Comparison of ENCODE assay signal across 17 cellular contexts in the genomic region with DNA sequence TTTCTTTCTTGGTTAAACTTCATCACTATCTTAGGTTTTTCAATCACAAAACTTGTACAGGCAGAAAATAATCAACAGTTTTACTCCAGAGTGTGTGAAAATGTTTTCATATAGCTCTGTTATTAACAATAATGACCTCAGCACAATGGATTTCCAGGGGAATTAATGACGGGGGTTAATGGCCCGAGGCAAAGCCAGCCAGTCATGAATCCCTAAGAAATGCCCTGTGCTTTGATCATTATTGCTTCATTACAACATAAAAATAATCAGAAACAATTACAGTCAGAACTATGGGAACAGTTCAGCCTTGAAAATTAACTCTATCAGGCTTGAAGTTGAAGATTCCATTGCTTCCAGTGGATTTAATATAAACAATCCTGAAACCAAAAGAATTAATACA.
DNase-seq lines count a peak whose midpoint lies in the region; ATAC-seq, FAIRE-seq and TF ChIP-seq lines count a peak whose summit lies in the region.
"Had no signal": no experiment of that assay in that cellular context is flagged by ENCODE, and none has a peak within 500 bp of the region (broad histone marks: within the 10 kb centered on the region; RNA-seq: fewer than 3 reads in every experiment).

No MANE protein-coding gene starts in this region.

- H3K14ac ChIP-seq in H1 (ENCODE audit: insufficient read length) = no peak overlapping the region

- H2BK5ac ChIP-seq in H1 (ENCODE audit: low read depth, low read length) = no peak overlapping the region

- no peak overlapping the region for H2BK120ac ChIP-seq in H1 (replicated peaks; ENCODE audit: low read depth, low read length)

- H2BK15ac ChIP-seq in H1 (ENCODE audit: low read length) = no peak overlapping the region

- FAIRE-seq in H1 (lab: Jason Lieb, UNC) = no peak
- FAIRE-seq: H54, HepG2, HTR-8/SVneo had no signal

- no peak overlapping the region for H3K56ac ChIP-seq in H1 (replicated peaks; ENCODE audit: insufficient read length, low read depth, low read length)

- H3K23ac ChIP-seq in H1 (ENCODE audit: insufficient read length) = no peak overlapping the region

- no peak for TF ChIP-seq POLR2A in H1 (IDR thresholded peaks at IDR 0.05; ENCODE audit: control extremely low read depth in 1 of 2, low read depth in 2 of 2, low read length in 2 of 2)

- no peaks in the 10 kb centered on the region for H3K9me3 ChIP-seq in H1 (ENCODE audit: insufficient read depth in 2 of 2, low read depth in 1 of 2, low read length in 1 of 2)

- H3K36me3 Mint-ChIP-seq in stimulated activated memory B cell treated with anti-CD40 and anti-IgM and Interleukin-4, amounts not matched to agents 10 μg/mL and 1 μg/mL and 100 μg/mL, for 72 hours = no peaks in the 10 kb centered on the region
- H3K36me3 Mint-ChIP-seq: CD4-positive, CD25-positive, alpha-beta regulatory T cell had no signal

- H4K20me1 ChIP-seq in H1 (replicated peaks in 1 of 2; ENCODE audit: control insufficient read depth in 1 of 2, insufficient read depth in 2 of 2, low read length in 2 of 2) = no peaks in the 10 kb centered on the region
- H4K20me1 ChIP-seq: BLaER1 treated with 17β-estradiol and CSF1 and Interleukin-3, amounts not matched to agents 10 nM and 100 nM had no signal

- H3K4me1 ChIP-seq in H1 (replicated peaks in 1 of 4; ENCODE audit: control insufficient read depth in 3 of 4, insufficient read depth in 4 of 4, low read length in 3 of 4) = no peaks in the 10 kb centered on the region; a peak in 2 of 7 replicates
- H3K4me1 ChIP-seq: BLaER1 treated with 17β-estradiol and CSF1 and Interleukin-3, amounts not matched to agents 10 nM and 100 nM had no signal

- no peaks in the 10 kb centered on the region; a peak in 2 of 8 replicates for H3K36me3 ChIP-seq in H1 (ENCODE audit: control insufficient read depth in 2 of 4, insufficient read depth in 4 of 4, low read length in 3 of 4)
- H3K36me3 ChIP-seq: BLaER1 treated with 17β-estradiol and CSF1 and Interleukin-3, amounts not matched to agents 10 nM and 100 nM had no signal

- no peaks in the 10 kb centered on the region for H3K4me1 Mint-ChIP-seq in stimulated activated memory B cell treated with anti-CD40 and anti-IgM and Interleukin-4, amounts not matched to agents 10 μg/mL and 1 μg/mL and 100 μg/mL, for 72 hours
- H3K4me1 Mint-ChIP-seq: CD4-positive, CD25-positive, alpha-beta regulatory T cell had no signal

- peaks cover 5% of the 10 kb centered on the region for H3K9me3 Mint-ChIP-seq in stimulated activated memory B cell treated with anti-CD40 and anti-IgM and Interleukin-4, amounts not matched to agents 10 μg/mL and 1 μg/mL and 100 μg/mL, for 72 hours

- H4K5ac ChIP-seq in H1 (ENCODE audit: insufficient read length, low read depth, low read length) = no peak overlapping the region

- POLR2A ChIA-PET in H1 (lab: Charles Lee; ENCODE audit: partially characterized antibody) = no interaction called here

- H3K27ac Mint-ChIP-seq in stimulated activated memory B cell treated with anti-CD40 and anti-IgM and Interleukin-4, amounts not matched to agents 10 μg/mL and 1 μg/mL and 100 μg/mL, for 72 hours = no peak overlapping the region
- H3K27ac Mint-ChIP-seq: CD4-positive, CD25-positive, alpha-beta regulatory T cell had no signal

- ATAC-seq in stimulated activated memory B cell treated with anti-CD40 and anti-IgM and Interleukin-4, amounts not matched to agents 10 μg/mL and 1 μg/mL and 100 μg/mL, for 72 hours = no peak
- ATAC-seq: HCT116, HepG2 had no signal

- H3K27me3 ChIP-seq in H1 (replicated peaks in 1 of 4; ENCODE audit: control insufficient read depth in 3 of 4, extremely low read depth in 1 of 4, insufficient read depth in 3 of 4, low read length in 3 of 4) = no peaks in the 10 kb centered on the region
- H3K27me3 ChIP-seq: BLaER1 treated with 17β-estradiol and CSF1 and Interleukin-3, amounts not matched to agents 10 nM and 100 nM had no signal

- no peak overlapping the region for H2BK20ac ChIP-seq in H1 (ENCODE audit: low read length)

- no peak overlapping the region for H4K91ac ChIP-seq in H1 (replicated peaks; ENCODE audit: insufficient read length, low read length)

- H3K9ac ChIP-seq in H1 (replicated peaks in 1 of 4; ENCODE audit: extremely low read depth in 1 of 4, low read depth in 3 of 4, low read length in 3 of 4) = no peak overlapping the region
- H3K9ac ChIP-seq: BLaER1 treated with 17β-estradiol and CSF1 and Interleukin-3, amounts not matched to agents 10 nM and 100 nM had no signal

- H4K8ac ChIP-seq in H1 (ENCODE audit: extremely low read depth, insufficient read depth, low read length) = no peak overlapping the region

- CTCF ChIA-PET in H1 (lab: Charles Lee; ENCODE audit: partially characterized antibody) = no interaction called here

- no peak overlapping the region for H3K18ac ChIP-seq in H1 (ENCODE audit: extremely low read depth, low read length)

- TF ChIP-seq CTCF in H1 (IDR thresholded peaks at IDR 0.05; ENCODE audit: control extremely low read depth in 1 of 3, insufficient read depth in 1 of 3, low read depth in 1 of 3, low read length in 3 of 3) = no peak

- H3K4me2 ChIP-seq in H1 (ENCODE audit: insufficient read depth in 1 of 2, low read depth in 2 of 2, low read length in 2 of 2) = no peak overlapping the region
- H3K4me2 ChIP-seq: BLaER1 treated with 17β-estradiol and CSF1 and Interleukin-3, amounts not matched to agents 10 nM and 100 nM had no signal

- peak overlapping the region; percentile 75 for H3K4ac ChIP-seq in H1 (replicated peaks; ENCODE audit: insufficient read length, low read depth, low read length)

- H2AK5ac ChIP-seq in H1 (ENCODE audit: low read depth, low read length) = no peak overlapping the region

- TF ChIP-seq RAD21 in H1 (IDR thresholded peaks at IDR 0.05 in 1 of 2, conservative IDR thresholded peaks at IDR 0.05 in 1 of 2; ENCODE audit: low read depth in 2 of 2, low read length in 2 of 2) = no peak

- H3K4me3 ChIP-seq in H1 (ENCODE audit: extremely low read depth in 1 of 4, insufficient read depth in 2 of 4, low read depth in 3 of 4, low read length in 4 of 4) = no peak overlapping the region
- H3K4me3 ChIP-seq: BLaER1 treated with 17β-estradiol and CSF1 and Interleukin-3, amounts not matched to agents 10 nM and 100 nM had no signal

- WGBS in H1 (ENCODE audit: extremely low coverage in 1 of 2, insufficient coverage in 1 of 2, insufficient read length in 1 of 2, insufficient replicate concordance in 2 of 2, low coverage in 1 of 2, low lambda C conversion rate in 2 of 2, missing lambda C conversion rate in 1 of 2), 2 experiments = 91% methylated on average over 2 of the region's 2 CpGs; no CpG with 5 or more reads in 1 of the 2 experiments

- H3K4me3 Mint-ChIP-seq in stimulated activated memory B cell treated with anti-CD40 and anti-IgM and Interleukin-4, amounts not matched to agents 10 μg/mL and 1 μg/mL and 100 μg/mL, for 72 hours = no peak overlapping the region
- H3K4me3 Mint-ChIP-seq: CD4-positive, CD25-positive, alpha-beta regulatory T cell had no signal

- no peaks in the 10 kb centered on the region for H3K79me2 ChIP-seq in H1 (ENCODE audit: control insufficient read depth in 1 of 2, insufficient read depth in 2 of 2, low read length in 2 of 2)

- H3K27ac ChIP-seq in H1 (ENCODE audit: low read depth, low read length) = no peak overlapping the region
- H3K27ac ChIP-seq: BLaER1 treated with 17β-estradiol and CSF1 and Interleukin-3, amounts not matched to agents 10 nM and 100 nM had no signal

- DNase-seq in EL (peak; percentile 15), H1 (ENCODE audit: low read depth in 1 of 2, low spot score in 2 of 2) (no peak), kidney glomerular epithelial cell (lab: John Stamatoyannopoulos, UW) (peak; percentile 82), renal cortical epithelial cell (ENCODE audit: low read depth) (peak; percentile 81), NCI-H526 (lab: John Stamatoyannopoulos, UW) (no peak)
- DNase-seq in activated CD4-positive, alpha-beta T cell treated with anti-CD3 and anti-CD28 coated beads for 1 hour = no peak
- DNase-seq: ACHN; CD4-positive, CD25-positive, alpha-beta regulatory T cell; DMS153; DMS79 treated with DMSO at 0.1 percent for 48 hours; GF-D8 had no signal

- no peak for TF ChIP-seq EP300 in H1 (IDR thresholded peaks at IDR 0.05; ENCODE audit: borderline replicate concordance in 1 of 2, low read depth in 2 of 2, low read length in 2 of 2)

- H3K23me2 ChIP-seq in H1 (ENCODE audit: low read depth, low read length) = no peaks in the 10 kb centered on the region

- no peak overlapping the region for H2AFZ ChIP-seq in H1 (ENCODE audit: low read length)

- H2BK12ac ChIP-seq in H1 (ENCODE audit: low read depth, low read length) = no peak overlapping the region

- H3K27me3 Mint-ChIP-seq in stimulated activated memory B cell treated with anti-CD40 and anti-IgM and Interleukin-4, amounts not matched to agents 10 μg/mL and 1 μg/mL and 100 μg/mL, for 72 hours = no peaks in the 10 kb centered on the region
- H3K27me3 Mint-ChIP-seq: CD4-positive, CD25-positive, alpha-beta regulatory T cell had no signal

- H3K79me1 ChIP-seq in H1 (ENCODE audit: low read depth, low read length) = no peaks in the 10 kb centered on the region

TF ChIP-seq in H1, 55 proteins besides CTCF, POLR2A, EP300 and RAD21 (continues in another document):
- TF ChIP-seq, protein P1, sequence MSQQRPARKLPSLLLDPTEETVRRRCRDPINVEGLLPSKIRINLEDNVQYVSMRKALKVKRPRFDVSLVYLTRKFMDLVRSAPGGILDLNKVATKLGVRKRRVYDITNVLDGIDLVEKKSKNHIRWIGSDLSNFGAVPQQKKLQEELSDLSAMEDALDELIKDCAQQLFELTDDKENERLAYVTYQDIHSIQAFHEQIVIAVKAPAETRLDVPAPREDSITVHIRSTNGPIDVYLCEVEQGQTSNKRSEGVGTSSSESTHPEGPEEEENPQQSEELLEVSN (IDR thresholded peaks at IDR 0.05) = no peak
- TF ChIP-seq POU5F1 (IDR thresholded peaks at IDR 0.05; ENCODE audit: low read depth, low read length) = no peak
- TF ChIP-seq BRCA1 (IDR thresholded peaks at IDR 0.05; ENCODE audit: low read depth, low read length) = no peak
- no peak for TF ChIP-seq RNF2 (IDR thresholded peaks at IDR 0.05; ENCODE audit: borderline replicate concordance, low read depth, low read length, missing control alignments, poor library complexity, severe bottlenecking)
- no peak for TF ChIP-seq CBX5 (IDR thresholded peaks at IDR 0.05; ENCODE audit: low read depth, low read length)
- TF ChIP-seq EZH2 (IDR thresholded peaks at IDR 0.05; ENCODE audit: low read depth, low read length, severe bottlenecking) = no peak
- TF ChIP-seq KDM4A (IDR thresholded peaks at IDR 0.05; ENCODE audit: low read depth, low read length, severe bottlenecking) = no peak
- no peak for TF ChIP-seq SP1 (IDR thresholded peaks at IDR 0.05; ENCODE audit: low read depth, low read length)
- TF ChIP-seq KDM5A (IDR thresholded peaks at IDR 0.05; ENCODE audit: low read length) = no peak

Comparison
In these comparisons a context has a peak if more than half of its experiments do, and no peak if none do; other contexts are left out.
1. DNase-seq: peak in EL (single experiment), kidney glomerular epithelial cell (single experiment) and renal cortical epithelial cell (single experiment); none in H1 (0 of 2), NCI-H526 (0 of 2) and activated CD4-positive, alpha-beta T cell treated with anti-CD3 and anti-CD28 coated beads for 1 hour (single experiment).